ENCODE assay signal across 18 cellular contexts in the genomic region with DNA sequence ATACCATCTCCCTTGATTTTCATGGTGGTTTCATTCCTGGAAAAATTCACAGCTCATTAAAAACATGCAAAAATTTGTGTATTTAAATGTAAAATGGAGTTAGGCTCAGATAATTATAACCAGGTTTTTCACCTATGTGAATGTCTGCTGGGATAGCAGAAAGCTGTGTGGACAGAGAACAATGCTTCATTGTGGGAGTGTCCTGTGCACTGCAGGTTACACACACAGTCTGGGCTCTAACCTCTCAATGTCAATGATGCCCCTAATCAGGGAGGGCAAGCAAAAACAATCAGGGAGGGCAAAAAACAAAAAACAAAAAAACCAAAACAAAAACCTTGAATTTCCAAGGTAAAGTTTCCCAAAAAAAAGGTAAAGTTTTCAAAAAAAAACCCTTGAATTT.
DNase-seq lines count a peak whose midpoint lies in the region; ATAC-seq and TF ChIP-seq lines count a peak whose summit lies in the region.
"Had no signal": no experiment of that assay in that cellular context is flagged by ENCODE, and none has a peak within 500 bp of the region (broad histone marks: within the 10 kb centered on the region; RNA-seq: fewer than 3 reads in every experiment).

No MANE protein-coding gene starts in this region.

- no peaks in the 10 kb centered on the region for H3K9me2 ChIP-seq in PC-9 (ENCODE audit: insufficient read depth)

- BruUV-seq in IMR-90 (replicated peaks; lab: Mats Ljungman, UMichigan) (no TSS peak), PC-9 (replicated peaks; lab: Mats Ljungman, UMichigan) (no TSS peak)

- H4K91ac ChIP-seq in IMR-90 (ENCODE audit: insufficient read depth, low read depth, low read length): peak overlapping the region; percentile 64; the same call in 1 of the 2 replicates

- peak overlapping the region; percentile 58; the same call in 1 of the 2 replicates for H4K5ac ChIP-seq in IMR-90 (ENCODE audit: low read depth, low read length)

- dilution Hi-C loops in IMR-90 (cut with HindIII; ENCODE audit: low sequenced_read_pairs, unreplicated experiment): no loop called here

- H3K79me2 ChIP-seq in PC-9 (ENCODE audit: low read depth): no peaks in the 10 kb centered on the region

- H3K27me3 Mint-ChIP-seq in CD8-positive, alpha-beta T cell (ENCODE audit: low read depth): no peaks in the 10 kb centered on the region

- H3K9me1 ChIP-seq in IMR-90 (ENCODE audit: insufficient read depth, low read length): peaks cover 16% of the 10 kb centered on the region

- H3K14ac ChIP-seq in IMR-90 (replicated peaks; ENCODE audit: low read depth, low read length): 0 out of 2 replicates have a peak overlapping the region, but pooled peaks have one; percentile 8

- H2AFZ ChIP-seq in IMR-90 (replicated peaks; ENCODE audit: low read length, poor library complexity) (no peak overlapping the region), PC-9 (no peak overlapping the region)

- H3K9me3 ChIP-seq in IMR-90 (ENCODE audit: control insufficient read depth, insufficient read depth, low read length) (no peaks in the 10 kb centered on the region), tibial artery (no peaks in the 10 kb centered on the region), PC-9 (ENCODE audit: insufficient read depth, low read depth) (no peaks in the 10 kb centered on the region)
- H3K9me3 ChIP-seq in CD8-positive, alpha-beta T cell (ENCODE audit: low read length): no peaks in the 10 kb centered on the region
- H3K9me3 ChIP-seq: A549 had no signal

- 0 out of 4 replicates have a peak, but pooled peaks cover 0 to 3% of the 10 kb centered on the region in 2 experiments for H3K79me1 ChIP-seq in IMR-90 (ENCODE audit: low read depth in 1 of 2, low read length in 2 of 2)

- no peak overlapping the region for H3K23ac ChIP-seq in IMR-90 (ENCODE audit: low read depth, low read length)

- no peak overlapping the region for H3K56ac ChIP-seq in IMR-90 (ENCODE audit: extremely low read depth, insufficient read depth, low read length)

- H3K27ac ChIP-seq in IMR-90 (ENCODE audit: insufficient read depth, low read length): no peak overlapping the region; the same call in 1 of the 2 replicates
- H3K27ac ChIP-seq in tibial artery: peak overlapping the region; percentile 51 to 63
- H3K27ac ChIP-seq in PC-9: no peak overlapping the region
- no peak overlapping the region for H3K27ac ChIP-seq in CD8-positive, alpha-beta T cell (ENCODE audit: low read depth, low read length)
- H3K27ac ChIP-seq: A549, SK-N-MC had no signal

- no peak for ATAC-seq in IMR-90 (ENCODE audit: low read depth)
- ATAC-seq in CD8-positive, alpha-beta T cell: no peak

- peak overlapping the region; percentile 70 for H3K4ac ChIP-seq in IMR-90 (ENCODE audit: low read depth, low read length)

- H3K27ac Mint-ChIP-seq in CD8-positive, alpha-beta T cell: no peak overlapping the region
- H3K27ac Mint-ChIP-seq: B cell, IgD-negative memory B cell had no signal

- peak overlapping the region; percentile 30 to 61; a peak in 2 of 4 replicates for H4K8ac ChIP-seq in IMR-90 (ENCODE audit: low read depth in 2 of 2, low read length in 2 of 2)

- POLR2A ChIA-PET in IMR-90 (lab: Charles Lee; ENCODE audit: unreplicated experiment): no interaction called here
- POLR2A ChIA-PET in PC-9 (lab: Charles Lee; ENCODE audit: unreplicated experiment): no interaction called here
- POLR2A ChIA-PET in CD8-positive, alpha-beta T cell (lab: Charles Lee): interaction anchor here (1.4 to 1.9 kb wide), 2 partner anchors 9 to 154 kb away, joined by 3 to 7 read pairs; no protein-coding TSS in a partner anchor

- H3K18ac ChIP-seq in IMR-90 (ENCODE audit: low read depth, low read length): peak overlapping the region; percentile 55; the same call in 1 of the 2 replicates

- no peak overlapping the region for H3K9ac ChIP-seq in IMR-90 (ENCODE audit: low read depth, low read length)

- H2BK120ac ChIP-seq in IMR-90 (ENCODE audit: low read depth, low read length): no peak overlapping the region

- H4K20me1 ChIP-seq in IMR-90 (ENCODE audit: insufficient read depth, low read length): no peaks in the 10 kb centered on the region
- no peaks in the 10 kb centered on the region for H4K20me1 ChIP-seq in PC-9 (ENCODE audit: insufficient read depth)

- H2BK5ac ChIP-seq in IMR-90 (ENCODE audit: low read depth, low read length, poor library complexity, severe bottlenecking): no peak overlapping the region

- H3K4me1 Mint-ChIP-seq in CD8-positive, alpha-beta T cell (ENCODE audit: low read depth): no peaks in the 10 kb centered on the region
- H3K4me1 Mint-ChIP-seq: B cell, IgD-negative memory B cell had no signal

- in situ Hi-C loops in IMR-90 (cut with MboI; ENCODE audit: low sequenced_read_pairs): no loop called here

- no peak overlapping the region for H3K4me3 Mint-ChIP-seq in CD8-positive, alpha-beta T cell
- H3K4me3 Mint-ChIP-seq: B cell, CD14-positive monocyte, IgD-negative memory B cell had no signal

- intact Hi-C loops in IMR-90 (cut with micrococcal nuclease) (no loop called here), tibial artery (cut with DNase I; ENCODE audit: low total_unique reads) (no loop called here), PC-9 (cut with micrococcal nuclease; ENCODE audit: unreplicated experiment) (loop anchor here (10.0 kb wide), 1 partner anchor 149 kb away; no protein-coding TSS in a partner anchor)
- intact Hi-C loops in CD8-positive, alpha-beta T cell (cut with DNase I, micrococcal nuclease): no loop called here

- H3K27me3 ChIP-seq in IMR-90 (ENCODE audit: control insufficient read depth, insufficient read depth, low read length) (no peaks in the 10 kb centered on the region), tibial artery (no peaks in the 10 kb centered on the region), PC-9 (ENCODE audit: insufficient read depth, low read depth) (no peaks in the 10 kb centered on the region)
- H3K27me3 ChIP-seq in CD8-positive, alpha-beta T cell (ENCODE audit: insufficient read depth, low read length): no peaks in the 10 kb centered on the region

- no peak for DNase-seq in IMR-90
- DNase-seq in NCI-H526 treated with DMSO at 0.1 percent for 48 hours (lab: John Stamatoyannopoulos, UW): peak; percentile 79
- peak; percentile 26 for DNase-seq in islet precursor cell
- no peak for DNase-seq in tibial artery
- no peak for DNase-seq in PC-9
- DNase-seq in CD8-positive, alpha-beta T cell: no peak
- DNase-seq in NCI-H524 (lab: John Stamatoyannopoulos, UW): no peak
- DNase-seq: MV-4-11; NCI-H1694; NCI-H2081 treated with DMSO at 0.1 percent for 48 hours; NCI-H446 treated with DMSO at 0.1 percent for 48 hours; NCI-H774; NK-92 treated with Interleukin-12 subunit alpha and Interleukin-12 subunit beta, amount 100 ng/mL, for 24 hours had no signal

- no peaks in the 10 kb centered on the region for H3K36me3 Mint-ChIP-seq in CD8-positive, alpha-beta T cell

- CTCF ChIA-PET in IMR-90 (lab: Yijun Ruan, JAX): no interaction called here
- CTCF ChIA-PET in PC-9 (lab: Charles Lee): interaction anchor here (0.6 to 0.7 kb wide), 2 partner anchors 1049 to 1475 kb away, joined by 3 read pairs; no protein-coding TSS in a partner anchor
- CTCF ChIA-PET in CD8-positive, alpha-beta T cell (lab: Charles Lee): interaction anchor here (1.7 kb wide), 1 partner anchor 26 kb away, joined by 3 read pairs; no protein-coding TSS in a partner anchor

- no peaks in the 10 kb centered on the region for H3K9me3 Mint-ChIP-seq in CD8-positive, alpha-beta T cell

- H3F3A ChIP-seq in PC-9 (ENCODE audit: insufficient read depth, low read depth): no peaks in the 10 kb centered on the region; the same call in 1 of the 2 replicates

- TF ChIP-seq RAD21 in IMR-90 (IDR thresholded peaks at IDR 0.05; ENCODE audit: low read length): no peak

- TF ChIP-seq POLR2A in IMR-90 (IDR thresholded peaks at IDR 0.05; ENCODE audit: low read depth, low read length): no peak

- H3K4me2 ChIP-seq in IMR-90 (ENCODE audit: low read depth, low read length): no peak overlapping the region
- H3K4me2 ChIP-seq in PC-9: no peak overlapping the region
- H3K4me2 ChIP-seq: A549 had no signal

- H3K4me1 ChIP-seq in IMR-90 (ENCODE audit: control insufficient read depth, insufficient read depth, low read length) (peaks cover 20% of the 10 kb centered on the region), tibial artery (peaks cover 0 to 31% (median 15%) of the 10 kb centered on the region in 4 donors), PC-9 (replicated peaks; ENCODE audit: insufficient read depth) (peaks cover 10% of the 10 kb centered on the region)
- no peaks in the 10 kb centered on the region for H3K4me1 ChIP-seq in CD8-positive, alpha-beta T cell (ENCODE audit: insufficient read depth, low read length)
- H3K4me1 ChIP-seq: A549 had no signal

- no peaks in the 10 kb centered on the region for H3K36me3 ChIP-seq in IMR-90 (ENCODE audit: control insufficient read depth, insufficient read depth, low read length)
- H3K36me3 ChIP-seq in tibial artery: no peaks in the 10 kb centered on the region
- H3K36me3 ChIP-seq in PC-9 (ENCODE audit: low read depth): no peaks in the 10 kb centered on the region
- H3K36me3 ChIP-seq in CD8-positive, alpha-beta T cell (ENCODE audit: insufficient read depth, low read length): no peaks in the 10 kb centered on the region

- H2BK15ac ChIP-seq in IMR-90 (ENCODE audit: low read depth, low read length): peak overlapping the region; percentile 29; the same call in 2 of the 3 replicates

- H2AK5ac ChIP-seq in IMR-90 (ENCODE audit: low read depth, low read length): peak overlapping the region; percentile 85; the same call in 1 of the 2 replicates

- no peak overlapping the region for H3K4me3 ChIP-seq in IMR-90 (ENCODE audit: insufficient read depth, low read depth, low read length)
- no peak overlapping the region for H3K4me3 ChIP-seq in tibial artery
- H3K4me3 ChIP-seq in PC-9: no peak overlapping the region
- H3K4me3 ChIP-seq in CD8-positive, alpha-beta T cell (ENCODE audit: low read depth, low read length): no peak overlapping the region
- H3K4me3 ChIP-seq: A549, SK-N-MC had no signal

- no peak overlapping the region for H2AK9ac ChIP-seq in IMR-90 (replicated peaks; ENCODE audit: low read depth, low read length, poor library complexity)

- TF ChIP-seq CTCF in IMR-90 (conservative IDR thresholded peaks at IDR 0.05; ENCODE audit: low read depth, low read length): no peak
- TF ChIP-seq CTCF in tibial artery (IDR thresholded peaks at IDR 0.05): no peak
- TF ChIP-seq CTCF in PC-9 (conservative IDR thresholded peaks at IDR 0.05): no peak
- no peak for TF ChIP-seq CTCF in CD8-positive, alpha-beta T cell (IDR thresholded peaks at IDR 0.05)

- H2BK20ac ChIP-seq in IMR-90 (ENCODE audit: low read depth, low read length): no peak overlapping the region; the same call in 1 of the 2 replicates

TF ChIP-seq in IMR-90, 13 proteins besides CTCF, POLR2A, EP300 and RAD21 (continues in another document):
- TF ChIP-seq MXI1 (IDR thresholded peaks at IDR 0.05; ENCODE audit: borderline replicate concordance, low read depth, low read length) (no peak), RFX5 (IDR thresholded peaks at IDR 0.05; ENCODE audit: low read depth, low read length) (no peak), BHLHE40 (IDR thresholded peaks at IDR 0.05; ENCODE audit: low read depth, low read length) (no peak), SMC3 (IDR thresholded peaks at IDR 0.05; ENCODE audit: low read depth, low read length) (no peak), FOS (IDR thresholded peaks at IDR 0.05; ENCODE audit: low read depth, low read length) (no peak), MAFK (IDR thresholded peaks at IDR 0.05; ENCODE audit: low read depth, low read length) (no peak)

Comparison
In these comparisons a context has a peak if more than half of its experiments do, and no peak if none do; other contexts are left out.
1. DNase-seq: peak in NCI-H526 treated with DMSO at 0.1 percent for 48 hours (single experiment) and islet precursor cell (single experiment); none in IMR-90 (single experiment), tibial artery (0 of 2), PC-9 (0 of 2), CD8-positive, alpha-beta T cell (0 of 7) and NCI-H524 (0 of 2).
2. H3K27ac ChIP-seq: peak in tibial artery (2 of 2); none in IMR-90 (single experiment), PC-9 (single experiment) and CD8-positive, alpha-beta T cell (single experiment).